Comparison of ENCODE assay signal across 1 cellular context in the genomic region with DNA sequence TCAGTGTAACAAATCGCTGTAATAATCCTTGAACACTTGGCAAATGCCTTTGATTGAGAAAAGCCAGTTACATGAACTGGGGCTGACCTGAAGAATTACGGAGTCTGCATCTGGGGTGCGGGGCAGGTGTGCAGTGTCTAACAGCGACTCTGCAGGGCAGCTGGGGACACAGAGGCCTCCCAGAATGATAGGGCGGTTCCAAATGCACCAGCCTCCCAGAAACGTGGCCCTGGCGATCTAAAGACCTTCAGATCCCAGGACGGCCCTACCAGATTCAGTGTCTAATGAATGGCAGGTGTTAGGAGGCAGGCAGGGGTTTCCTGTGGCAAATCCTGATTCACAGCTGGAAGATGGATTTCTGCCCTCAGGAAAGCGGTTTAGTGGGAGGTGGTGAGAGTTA.
TF ChIP-seq lines count a peak whose summit lies in the region.

No MANE protein-coding gene starts in this region.

TF ChIP-seq in GM23338, 12 proteins besides CTCF, POLR2A, EP300 and RAD21 (continued from another document):
- no peak for TF ChIP-seq ZNF462 (CRISPR knock-in tag; IDR thresholded peaks at IDR 0.05)
- no peak for TF ChIP-seq ZNF114 (CRISPR knock-in tag; IDR thresholded peaks at IDR 0.05)
